ENCODE assay signal across 8 cellular contexts in genomic region chr5:145937432-145938250, GRCh38. TPM values are rescaled to one million over a fixed set of nuclear protein-coding genes. Genes with fewer than 3 reads are reported as not detected.
DNase-seq lines count a peak whose midpoint lies in the region; ATAC-seq and TF ChIP-seq lines count a peak whose summit lies in the region.

No MANE protein-coding gene starts in this region.

- no peak overlapping the region for H3K9ac ChIP-seq in mesenchymal stem cell (ENCODE audit: low read length)

- H3K4me2 ChIP-seq in mesenchymal stem cell (ENCODE audit: low read length, poor library complexity, severe bottlenecking), result peak overlapping the region; percentile 30

- no peak overlapping the region for H2BK15ac ChIP-seq in mesenchymal stem cell (ENCODE audit: low read depth, poor library complexity, severe bottlenecking)

- no peaks in the 10 kb centered on the region for H3K36me3 ChIP-seq in mesenchymal stem cell (ENCODE audit: control insufficient read depth in 1 of 2, insufficient read depth in 2 of 2, low read depth in 1 of 2, low read length in 2 of 2)

- peak overlapping the region in 1 of 2 experiments; percentile 54 for H2BK12ac ChIP-seq in mesenchymal stem cell (ENCODE audit: low read length in 2 of 2)

- no peaks in the 10 kb centered on the region for H3K27me3 ChIP-seq in mesenchymal stem cell (ENCODE audit: control insufficient read depth in 1 of 2, insufficient read depth in 1 of 2, low read length in 2 of 2)

- peak overlapping the region; percentile 45 for H3K27ac ChIP-seq in angular gyrus (ENCODE audit: low read depth, low read length)
- peak overlapping the region; percentile 63 for H3K27ac ChIP-seq in mesenchymal stem cell (ENCODE audit: low read length, poor library complexity, severe bottlenecking)

- H3K18ac ChIP-seq in mesenchymal stem cell (ENCODE audit: low read depth in 1 of 2, low read length in 2 of 2), result peak overlapping the region; percentile 12 to 54

- H2BK120ac ChIP-seq in mesenchymal stem cell (ENCODE audit: low read depth, low read length), result no peak overlapping the region

- H3K23ac ChIP-seq in mesenchymal stem cell (ENCODE audit: low read length in 2 of 2), result no peak overlapping the region

- no peak overlapping the region for H3K4ac ChIP-seq in mesenchymal stem cell (ENCODE audit: low read depth in 1 of 2, low read length in 2 of 2)

- no peak overlapping the region for H4K8ac ChIP-seq in mesenchymal stem cell (ENCODE audit: low read length)

- H2BK5ac ChIP-seq in mesenchymal stem cell (ENCODE audit: low read depth, low read length, poor library complexity, severe bottlenecking), result no peak overlapping the region

- DNase-seq in Daoy (ENCODE audit: low read depth) (peak; percentile 83), mesenchymal stem cell (peak; percentile 34), erythroblast (lab: John Stamatoyannopoulos, UW) (no peak), NCI-H2227 treated with DMSO at 0.1 percent for 48 hours (lab: John Stamatoyannopoulos, UW) (no peak), DMS53 treated with DMSO at 0.1 percent for 48 hours (lab: John Stamatoyannopoulos, UW; ENCODE audit: unreplicated experiment) (no peak)

- TF ChIP-seq POLR2A in erythroblast (IDR thresholded peaks at IDR 0.05; ENCODE audit: low read length), result no peak

- no peaks in the 10 kb centered on the region for H3K9me3 ChIP-seq in mesenchymal stem cell (ENCODE audit: control insufficient read depth, low read length)

- peaks cover 3% of the 10 kb centered on the region for H3K79me1 ChIP-seq in mesenchymal stem cell (replicated peaks; ENCODE audit: low read length, poor library complexity, severe bottlenecking)

- H3K4me3 ChIP-seq in mesenchymal stem cell (ENCODE audit: insufficient read depth in 1 of 2, low read depth in 1 of 2, low read length in 2 of 2), result no peak overlapping the region

- ATAC-seq in HG02623 (IDR thresholded peaks at IDR 0.05; ENCODE audit: unreplicated experiment) (peak; percentile 47), GM21447 (IDR thresholded peaks at IDR 0.05; ENCODE audit: unreplicated experiment) (no peak)

- H2AK5ac ChIP-seq in mesenchymal stem cell (ENCODE audit: low read length, severe bottlenecking), result peak overlapping the region; percentile 46

- no peak overlapping the region for H2AFZ ChIP-seq in mesenchymal stem cell (ENCODE audit: low read depth, low read length)

- WGBS in mesenchymal stem cell, result 63% methylated on average over 21 of the region's 23 CpGs

- H4K91ac ChIP-seq in mesenchymal stem cell (ENCODE audit: low read length), result no peak overlapping the region

- peaks cover 11% of the 10 kb centered on the region for H3K4me1 ChIP-seq in mesenchymal stem cell (ENCODE audit: control insufficient read depth, insufficient read depth, low read depth, low read length)

- peak overlapping the region in 1 of 2 experiments; percentile 83 for H3K14ac ChIP-seq in mesenchymal stem cell (ENCODE audit: low read length in 2 of 2)

RNA-seq across cellular contexts. Expression of gene SH3RF2, which starts 1.3 kb away (rescaled TPM):
- total RNA-seq in Daoy (2014; rRNA removed; shearing (Covaris generic)), result 11.6 and 11.9 TPM in 2 replicates
- 1.3 TPM for polyA plus RNA-seq in mesenchymal stem cell (2013, experiment 1 of 2)
- polyA plus RNA-seq in mesenchymal stem cell (2013, experiment 2 of 2), result 1.00 TPM

Comparison
In these comparisons a context has a peak if more than half of its experiments do, and no peak if none do; other contexts are left out.
1. DNase-seq: peak in Daoy (single experiment) and mesenchymal stem cell (single experiment); none in erythroblast (0 of 2), NCI-H2227 treated with DMSO at 0.1 percent for 48 hours (single experiment) and DMS53 treated with DMSO at 0.1 percent for 48 hours (single experiment).